Comparison of ENCODE assay signal across 1 cellular context in genomic region chr3:33901862-33902563, GRCh38.
TF ChIP-seq lines count a peak whose summit lies in the region.

No MANE protein-coding gene starts in this region.

TF ChIP-seq in K562, 482 proteins besides CTCF, POLR2A, EP300 and RAD21 (continued from another document):
- TF ChIP-seq ZC3H4 (CRISPR knock-in tag; IDR thresholded peaks at IDR 0.05; ENCODE audit: borderline replicate concordance) (no peak), ZNF75A (CRISPR knock-in tag; IDR thresholded peaks at IDR 0.05) (no peak), RAD51 (IDR thresholded peaks at IDR 0.05; ENCODE audit: borderline replicate concordance, low read depth) (no peak), ZNF395 (CRISPR knock-in tag; IDR thresholded peaks at IDR 0.05) (peak; percentile 26; the same call in 1 of the 2 replicates), YY1 (IDR thresholded peaks at IDR 0.05; ENCODE audit: borderline replicate concordance in 1 of 3, control insufficient read depth in 1 of 3, extremely low read depth in 1 of 3, insufficient read depth in 3 of 3, insufficient read length in 1 of 3, insufficient replicate concordance in 2 of 3, low read depth in 1 of 3, low read length in 2 of 3) (peak in 1 of 3 experiments; percentile 24), ATF7 (IDR thresholded peaks at IDR 0.05) (0 out of 2 replicates have a peak, but pooled peaks have one; percentile 25), TRIM24 (IDR thresholded peaks at IDR 0.05) (peak in 1 of 2 experiments; percentile 27; a peak in 2 of 4 replicates), ZNF146 (CRISPR knock-in tag; IDR thresholded peaks at IDR 0.05; ENCODE audit: unreplicated experiment) (no peak), CC2D1A (IDR thresholded peaks at IDR 0.05) (peak; percentile 11; the same call in 1 of the 2 replicates), PHB2 (IDR thresholded peaks at IDR 0.05; ENCODE audit: low read depth) (no peak), ZNF212 (CRISPR knock-in tag; IDR thresholded peaks at IDR 0.05) (no peak), MEF2D (tag; conservative IDR thresholded peaks at IDR 0.05; ENCODE audit: low read depth) (0 out of 2 replicates have a peak, but pooled peaks have one; percentile 32), CREB3 (tag; conservative IDR thresholded peaks at IDR 0.05; ENCODE audit: low read depth) (0 out of 2 replicates have a peak, but pooled peaks have one; percentile 18), NR4A1 (CRISPR knock-in tag; IDR thresholded peaks at IDR 0.05) (no peak), NR4A1 (tag; IDR thresholded peaks at IDR 0.05) (0 out of 2 replicates have a peak, but pooled peaks have one; percentile 83), ZNF124 (CRISPR knock-in tag; IDR thresholded peaks at IDR 0.05) (no peak), MAZ (CRISPR knock-in tag; conservative IDR thresholded peaks at IDR 0.05 in 1 of 2, IDR thresholded peaks at IDR 0.05 in 1 of 2) (0 out of 4 replicates have a peak, but pooled peaks of 1 of the 2 experiments have one; percentile 30), KDM4B (IDR thresholded peaks at IDR 0.05; ENCODE audit: borderline replicate concordance in 2 of 2, low read depth in 1 of 2) (no peak), GATA2 (CRISPR knock-in tag; IDR thresholded peaks at IDR 0.05) (peak; percentile 31; the same call in 1 of the 2 replicates), HDAC8 (tag; IDR thresholded peaks at IDR 0.05) (no peak), RHOXF2B (CRISPR knock-in tag; conservative IDR thresholded peaks at IDR 0.05) (no peak), KDM1A (IDR thresholded peaks at IDR 0.05) (peak in 1 of 2 experiments; percentile 19; a peak in 2 of 4 replicates), PKNOX1 (IDR thresholded peaks at IDR 0.05) (peak; percentile 24; the same call in 1 of the 2 replicates), POLR2AphosphoS5 (IDR thresholded peaks at IDR 0.05; ENCODE audit: control insufficient read depth, insufficient read depth, low read depth, low read length) (peak; percentile 34; the same call in 1 of the 2 replicates), ZEB2 (IDR thresholded peaks at IDR 0.05) (peak; percentile 73; the same call in 1 of the 2 replicates), SMARCE1 (IDR thresholded peaks at IDR 0.05) (peak; percentile 49; the same call in 1 of the 2 replicates), ZNF263 (CRISPR knock-in tag; IDR thresholded peaks at IDR 0.05; ENCODE audit: borderline replicate concordance) (0 out of 2 replicates have a peak, but pooled peaks have one; percentile 24), ILK (tag; IDR thresholded peaks at IDR 0.05; ENCODE audit: borderline replicate concordance, low read depth) (no peak), U2AF2 (optimal IDR thresholded peaks at IDR 0.05; ENCODE audit: low read depth, low read length) (no peak), HDAC1 (IDR thresholded peaks at IDR 0.05) (peak in 1 of 2 experiments; percentile 56; a peak in 2 of 4 replicates), ERF (CRISPR knock-in tag; IDR thresholded peaks at IDR 0.05) (no peak), ZNF24 (IDR thresholded peaks at IDR 0.05) (peak; percentile 16; the same call in 1 of the 2 replicates), NRF1 (conservative IDR thresholded peaks at IDR 0.05 in 1 of 2, IDR thresholded peaks at IDR 0.05 in 1 of 2) (peak; percentile 43 to 55; a peak in 3 of 4 replicates), ARID1B (IDR thresholded peaks at IDR 0.05) (peak; percentile 83), EGR1 (conservative IDR thresholded peaks at IDR 0.05) (peak; percentile 88), XRCC5 (IDR thresholded peaks at IDR 0.05; ENCODE audit: low read depth, low read length) (peak; percentile 49; the same call in 1 of the 2 replicates), CXXC5 (CRISPR knock-in tag; IDR thresholded peaks at IDR 0.05) (peak; percentile 63; the same call in 1 of the 2 replicates), TEAD4 (IDR thresholded peaks at IDR 0.05; ENCODE audit: low read length) (peak; percentile 79), TEAD4 (CRISPR knock-in tag; IDR thresholded peaks at IDR 0.05; ENCODE audit: borderline replicate concordance) (no peak), CBFA2T2 (conservative IDR thresholded peaks at IDR 0.05) (peak; percentile 81), CBX3 (IDR thresholded peaks at IDR 0.05; ENCODE audit: borderline replicate concordance in 1 of 2, low read length in 2 of 2) (0 out of 3 replicates have a peak, but pooled peaks of 1 of the 2 experiments have one; percentile 11), ZBTB2 (IDR thresholded peaks at IDR 0.05) (peak; percentile 26; the same call in 1 of the 2 replicates), TCF3 (CRISPR knock-in tag; IDR thresholded peaks at IDR 0.05) (peak; percentile 83), FOXM1 (IDR thresholded peaks at IDR 0.05; ENCODE audit: low read depth) (peak; percentile 15; the same call in 1 of the 2 replicates), FOXM1 (CRISPR knock-in tag; IDR thresholded peaks at IDR 0.05; ENCODE audit: low read depth) (no peak), ZNF778 (CRISPR knock-in tag; IDR thresholded peaks at IDR 0.05) (no peak), MLLT1 (IDR thresholded peaks at IDR 0.05) (no peak; a peak in 2 of 4 replicates), ZNF830 (CRISPR knock-in tag; IDR thresholded peaks at IDR 0.05) (no peak), SMARCA4 (IDR thresholded peaks at IDR 0.05) (peak; percentile 57), TEAD2 (tag; IDR thresholded peaks at IDR 0.05) (0 out of 2 replicates have a peak, but pooled peaks have one; percentile 16), TFAP4 (CRISPR knock-in tag; IDR thresholded peaks at IDR 0.05; ENCODE audit: borderline replicate concordance) (no peak), HINFP (tag; conservative IDR thresholded peaks at IDR 0.05; ENCODE audit: low read depth) (peak; percentile 46; the same call in 1 of the 2 replicates), ASH1L (IDR thresholded peaks at IDR 0.05; ENCODE audit: borderline replicate concordance, low read depth, partially characterized antibody) (no peak), MTA2 (IDR thresholded peaks at IDR 0.05; ENCODE audit: low read depth) (peak; percentile 40)
